ENCODE assay signal across 12 cellular contexts in the genomic region with DNA sequence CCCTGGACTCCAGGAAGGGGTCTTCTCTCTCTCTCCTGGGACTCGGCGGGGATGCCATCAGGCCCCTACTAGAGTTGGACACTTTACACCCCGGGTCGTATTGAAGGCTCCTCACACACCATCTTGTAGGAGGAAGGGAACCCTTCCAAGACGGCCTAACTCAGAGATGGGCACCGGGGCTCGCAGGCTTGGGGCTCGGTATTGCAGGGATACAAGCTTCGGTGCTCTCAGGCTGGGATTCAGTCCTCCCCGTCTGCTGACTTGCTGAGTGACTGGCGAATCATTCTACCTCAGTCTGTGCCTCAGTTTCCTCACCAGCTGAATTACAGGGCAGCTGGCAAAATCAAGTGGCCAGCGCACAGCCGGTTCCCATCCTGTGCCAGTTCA. TPM values are rescaled to one million over a fixed set of nuclear protein-coding genes. Genes with fewer than 3 reads are reported as not detected.
DNase-seq lines count a peak whose midpoint lies in the region; ATAC-seq and TF ChIP-seq lines count a peak whose summit lies in the region.
"Had no signal": no experiment of that assay in that cellular context is flagged by ENCODE, and none has a peak within 500 bp of the region (broad histone marks: within the 10 kb centered on the region; RNA-seq: fewer than 3 reads in every experiment).

No MANE protein-coding gene starts in this region.

- no peak overlapping the region for H3K4ac ChIP-seq in mesendoderm (ENCODE audit: low read depth, low read length)

- no peak overlapping the region for H4K8ac ChIP-seq in mesendoderm (ENCODE audit: low read depth, low read length)

- peak overlapping the region; percentile 35 for H3K56ac ChIP-seq in mesendoderm (ENCODE audit: low read length)

- H2AK5ac ChIP-seq in mesendoderm (ENCODE audit: low read length) = no peak overlapping the region

- H3K9me3 ChIP-seq in body of pancreas (no peaks in the 10 kb centered on the region), thoracic aorta (no peaks in the 10 kb centered on the region)

- H3K36me3 ChIP-seq in body of pancreas (replicated peaks in 1 of 2; ENCODE audit: insufficient read depth in 1 of 2, low read depth in 2 of 2) (no peaks in the 10 kb centered on the region), mesendoderm (ENCODE audit: control insufficient read depth, insufficient read depth, low read length) (no peaks in the 10 kb centered on the region), thoracic aorta (no peaks in the 10 kb centered on the region)

- H3K23ac ChIP-seq in mesendoderm (ENCODE audit: low read length) = peak overlapping the region; percentile 48

- peak; percentile 49 for DNase-seq in activated CD8-positive, alpha-beta memory T cell treated with anti-CD3 and anti-CD28 coated beads for 24 hours
- DNase-seq in activated CD8-positive, alpha-beta memory T cell treated with anti-CD3 and anti-CD28 coated beads, Interleukin-2, amount 50 U/mL, for 4 hours = no peak
- DNase-seq in body of pancreas (no peak), mesendoderm (no peak), thoracic aorta (ENCODE audit: low spot score) (no peak), HCEC 1CT (no peak), HK-2 (ENCODE audit: unreplicated experiment) (no peak), foreskin melanocyte (no peak)
- DNase-seq: activated T-cell treated with anti-CD3 and anti-CD28 coated beads, Interleukin-2, amount 50 U/mL, for 72 hours; DND-41; kidney glomerular epithelial cell; NCI-H345 had no signal

- intact Hi-C loops in body of pancreas (cut with DNase I) = no loop called here

- H3K27ac ChIP-seq in body of pancreas = peak overlapping the region; percentile 67 to 82 (median 78)
- no peak overlapping the region for H3K27ac ChIP-seq in mesendoderm (ENCODE audit: low read depth, low read length)
- peak overlapping the region in 1 of 2 donors; percentile 22 for H3K27ac ChIP-seq in thoracic aorta

- 64 to 75% methylated on average over 9 to 13 of the region's 13 CpGs for WGBS in body of pancreas, 2 donors
- WGBS in mesendoderm (ENCODE audit: extremely low coverage, insufficient coverage, low lambda C conversion rate) = no CpG with 5 or more reads among the region's 13 CpGs

- no peak overlapping the region for H2BK120ac ChIP-seq in mesendoderm (ENCODE audit: low read depth, low read length)

- TF ChIP-seq CTCF in body of pancreas (IDR thresholded peaks at IDR 0.05) (no peak), thoracic aorta (IDR thresholded peaks at IDR 0.05) (no peak)

- H3K4me2 ChIP-seq in mesendoderm (ENCODE audit: low read length) = no peak overlapping the region

- no peak overlapping the region for H2BK15ac ChIP-seq in mesendoderm (replicated peaks; ENCODE audit: low read depth)

- peaks cover 14% of the 10 kb centered on the region for H3K79me1 ChIP-seq in mesendoderm (ENCODE audit: low read length)

- no peak for TF ChIP-seq POLR2A in body of pancreas (IDR thresholded peaks at IDR 0.05)

- peak overlapping the region; percentile 55 for H3K18ac ChIP-seq in mesendoderm (ENCODE audit: low read length)

- H3K9ac ChIP-seq in mesendoderm (ENCODE audit: low read length) = peak overlapping the region; percentile 5

- no peak overlapping the region for H4K5ac ChIP-seq in mesendoderm (ENCODE audit: low read length)

- H3K4me1 ChIP-seq in body of pancreas = peaks cover 45% of the 10 kb centered on the region
- peaks cover 12% of the 10 kb centered on the region for H3K4me1 ChIP-seq in mesendoderm (ENCODE audit: control insufficient read depth, low read depth, low read length)
- peaks cover 0 to 24% of the 10 kb centered on the region in 2 donors for H3K4me1 ChIP-seq in thoracic aorta (ENCODE audit: control insufficient read depth in 1 of 2, low read depth in 2 of 2)

- peak; percentile 20 for ATAC-seq in body of pancreas
- ATAC-seq in thoracic aorta (ENCODE audit: insufficient number of reproducible peaks, low FRiP score, low read depth) = no peak
- ATAC-seq: activated T-cell treated with anti-CD3 and anti-CD28 coated beads, Interleukin-2, amount 50 U/mL, for 72 hours had no signal

- no peak overlapping the region for H2BK5ac ChIP-seq in mesendoderm (ENCODE audit: low read length)

- no peaks in the 10 kb centered on the region for H3K79me2 ChIP-seq in mesendoderm (ENCODE audit: control insufficient read depth, insufficient read depth, low read length)

- H3K4me3 ChIP-seq in body of pancreas = no peak overlapping the region
- no peak overlapping the region for H3K4me3 ChIP-seq in mesendoderm (ENCODE audit: low read length)
- H3K4me3 ChIP-seq in thoracic aorta = peak overlapping the region; percentile 44

- H3K27me3 ChIP-seq in body of pancreas (no peaks in the 10 kb centered on the region), mesendoderm (ENCODE audit: insufficient read depth, low read length, poor library complexity) (no peaks in the 10 kb centered on the region), thoracic aorta (replicated peaks; ENCODE audit: insufficient read depth) (no peaks in the 10 kb centered on the region)

RNA-seq across cellular contexts. Expression of a gene that starts 0.4 kb away (rescaled TPM):
- total RNA-seq in body of pancreas (10 to 100 TPM in 1 of 2 donors, 1 to 10 TPM in 1; 3.3 to 12.7 TPM), thoracic aorta (1 to 10 TPM; 1.6 to 7.7 TPM)
- 9.8 TPM for polyA plus RNA-seq in mesendoderm (2013, experiment 1 of 2)
- polyA plus RNA-seq in mesendoderm (2013, experiment 2 of 2) = 10.0 TPM

RNA-seq across cellular contexts. Expression of a gene that starts 24.0 kb away (rescaled TPM):
- total RNA-seq in body of pancreas (10 to 100 TPM; 12.7 to 21.1 TPM), thoracic aorta (10 to 100 TPM; 18.5 to 22.9 TPM)
- polyA plus RNA-seq in mesendoderm (2013, experiment 1 of 2) = 53.2 TPM
- polyA plus RNA-seq in mesendoderm (2013, experiment 2 of 2) = 52.3 TPM
